2 cellular contexts compared by ENCODE assay signal in genomic region chr19:50779504-50780457, GRCh38.
TF ChIP-seq lines count a peak whose summit lies in the region.

No MANE protein-coding gene starts in this region.

TF ChIP-seq in HEK293, 187 proteins besides CTCF, POLR2A, EP300 and RAD21 (continues in another document):
- TF ChIP-seq ZSCAN23 (tag by site-specific recombination; IDR thresholded peaks at IDR 0.05), result no peak
- TF ChIP-seq ZNF692 (tag by site-specific recombination; IDR thresholded peaks at IDR 0.05), result no peak
- no peak for TF ChIP-seq ZNF2 (tag by site-specific recombination; IDR thresholded peaks at IDR 0.05)
- TF ChIP-seq ZNF423 (tag by site-specific recombination; IDR thresholded peaks at IDR 0.05), result no peak
- TF ChIP-seq ZNF416 (tag by site-specific recombination; IDR thresholded peaks at IDR 0.05), result no peak
- no peak for TF ChIP-seq ZSCAN4 (tag by site-specific recombination; IDR thresholded peaks at IDR 0.05)
- TF ChIP-seq ZNF558 (tag by site-specific recombination; IDR thresholded peaks at IDR 0.05), result no peak
- TF ChIP-seq ZIC2 (tag by site-specific recombination; IDR thresholded peaks at IDR 0.05), result no peak
- no peak for TF ChIP-seq INSM2 (tag by site-specific recombination; IDR thresholded peaks at IDR 0.05)
- peak; percentile 78 for TF ChIP-seq GLIS1 (tag by site-specific recombination; IDR thresholded peaks at IDR 0.05)
- 0 out of 2 replicates have a peak, but pooled peaks have one; percentile 14 for TF ChIP-seq SP7 (tag by site-specific recombination; IDR thresholded peaks at IDR 0.05)
- TF ChIP-seq SP2 (tag by site-specific recombination; IDR thresholded peaks at IDR 0.05), result peak; percentile 51
- TF ChIP-seq KLF1 (tag by site-specific recombination; IDR thresholded peaks at IDR 0.05), result no peak
- no peak for TF ChIP-seq ZNF747 (tag by site-specific recombination; IDR thresholded peaks at IDR 0.05)
- peak; percentile 79 for TF ChIP-seq PRDM10 (tag by site-specific recombination; IDR thresholded peaks at IDR 0.05)
- no peak for TF ChIP-seq PRDM1 (tag by site-specific recombination; IDR thresholded peaks at IDR 0.05)
- no peak for TF ChIP-seq ZNF26 (tag by site-specific recombination; IDR thresholded peaks at IDR 0.05)
- TF ChIP-seq ZNF114 (tag by site-specific recombination; IDR thresholded peaks at IDR 0.05), result no peak
- TF ChIP-seq ZNF785 (tag by site-specific recombination; IDR thresholded peaks at IDR 0.05), result no peak
- TF ChIP-seq MEIS1 (CRISPR knock-in tag; IDR thresholded peaks at IDR 0.05; ENCODE audit: borderline replicate concordance), result no peak

TF ChIP-seq in K562, 482 proteins besides CTCF, POLR2A, EP300 and RAD21:
- TF ChIP-seq PKNOX1 (IDR thresholded peaks at IDR 0.05), result peak; percentile 61; the same call in 1 of the 2 replicates
- no peak for TF ChIP-seq MXD1 (CRISPR knock-in tag; IDR thresholded peaks at IDR 0.05; ENCODE audit: borderline replicate concordance, poor library complexity, severe bottlenecking)
- TF ChIP-seq PRDM10 (IDR thresholded peaks at IDR 0.05; ENCODE audit: partially characterized antibody), result peak; percentile 78
- 0 out of 2 replicates have a peak, but pooled peaks have one; percentile 1 for TF ChIP-seq ZFX (CRISPR knock-in tag; IDR thresholded peaks at IDR 0.05)
